ENCODE assay signal across 1 cellular context in the genomic region with DNA sequence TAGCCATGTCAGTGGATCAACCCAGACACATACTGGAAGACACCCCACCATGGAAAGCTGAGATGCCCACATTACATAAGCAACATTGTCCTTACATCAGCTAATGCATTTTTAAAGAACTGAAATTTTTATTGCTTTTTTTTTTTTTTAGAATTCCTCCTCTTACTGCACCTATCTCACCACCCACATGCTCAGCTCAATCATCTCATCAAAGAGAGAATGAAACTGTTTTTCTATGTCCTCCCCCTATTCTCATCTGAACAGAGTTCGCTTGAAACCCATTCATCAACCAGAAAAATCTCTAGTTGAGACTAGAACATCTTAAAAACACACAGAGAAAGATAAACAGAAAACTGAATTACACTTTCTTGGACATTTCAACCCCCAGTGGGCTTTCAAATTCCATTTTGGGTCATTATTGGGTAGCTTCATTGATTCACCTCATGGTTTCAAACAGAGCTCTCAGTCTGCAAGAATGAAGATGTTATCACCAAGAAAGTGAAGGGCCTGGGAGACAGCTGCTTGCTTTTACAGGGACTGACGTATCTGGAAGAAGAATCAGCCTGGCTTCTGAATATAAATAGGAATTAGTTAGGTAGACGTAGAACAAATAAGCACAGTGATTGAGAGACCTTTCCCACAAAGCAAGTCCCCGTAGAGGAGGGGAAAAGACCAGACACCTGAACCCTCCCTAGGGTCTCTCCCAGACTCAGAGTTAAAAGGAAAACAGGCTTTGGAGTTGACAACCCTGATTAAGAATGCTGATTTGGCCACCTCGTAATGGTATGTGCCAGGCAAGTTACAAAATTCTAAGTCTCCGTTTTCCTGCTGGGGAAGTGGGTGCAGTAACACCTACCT.
TF ChIP-seq lines count a peak whose summit lies in the region.

No MANE protein-coding gene starts in this region.

TF ChIP-seq in HEK293, 187 proteins besides CTCF, POLR2A, EP300 and RAD21 (continued from another document):
- TF ChIP-seq, protein P1, sequence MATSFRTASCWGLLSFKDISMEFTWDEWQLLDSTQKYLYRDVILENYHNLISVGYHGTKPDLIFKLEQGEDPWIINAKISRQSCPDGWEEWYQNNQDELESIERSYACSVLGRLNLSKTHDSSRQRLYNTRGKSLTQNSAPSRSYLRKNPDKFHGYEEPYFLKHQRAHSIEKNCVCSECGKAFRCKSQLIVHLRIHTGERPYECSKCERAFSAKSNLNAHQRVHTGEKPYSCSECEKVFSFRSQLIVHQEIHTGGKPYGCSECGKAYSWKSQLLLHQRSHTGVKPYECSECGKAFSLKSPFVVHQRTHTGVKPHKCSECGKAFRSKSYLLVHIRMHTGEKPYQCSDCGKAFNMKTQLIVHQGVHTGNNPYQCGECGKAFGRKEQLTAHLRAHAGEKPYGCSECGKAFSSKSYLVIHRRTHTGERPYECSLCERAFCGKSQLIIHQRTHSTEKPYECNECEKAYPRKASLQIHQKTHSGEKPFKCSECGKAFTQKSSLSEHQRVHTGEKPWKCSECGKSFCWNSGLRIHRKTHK (tag by site-specific recombination; IDR thresholded peaks at IDR 0.05) = no peak
